8 cellular contexts compared by ENCODE assay signal in the genomic region with DNA sequence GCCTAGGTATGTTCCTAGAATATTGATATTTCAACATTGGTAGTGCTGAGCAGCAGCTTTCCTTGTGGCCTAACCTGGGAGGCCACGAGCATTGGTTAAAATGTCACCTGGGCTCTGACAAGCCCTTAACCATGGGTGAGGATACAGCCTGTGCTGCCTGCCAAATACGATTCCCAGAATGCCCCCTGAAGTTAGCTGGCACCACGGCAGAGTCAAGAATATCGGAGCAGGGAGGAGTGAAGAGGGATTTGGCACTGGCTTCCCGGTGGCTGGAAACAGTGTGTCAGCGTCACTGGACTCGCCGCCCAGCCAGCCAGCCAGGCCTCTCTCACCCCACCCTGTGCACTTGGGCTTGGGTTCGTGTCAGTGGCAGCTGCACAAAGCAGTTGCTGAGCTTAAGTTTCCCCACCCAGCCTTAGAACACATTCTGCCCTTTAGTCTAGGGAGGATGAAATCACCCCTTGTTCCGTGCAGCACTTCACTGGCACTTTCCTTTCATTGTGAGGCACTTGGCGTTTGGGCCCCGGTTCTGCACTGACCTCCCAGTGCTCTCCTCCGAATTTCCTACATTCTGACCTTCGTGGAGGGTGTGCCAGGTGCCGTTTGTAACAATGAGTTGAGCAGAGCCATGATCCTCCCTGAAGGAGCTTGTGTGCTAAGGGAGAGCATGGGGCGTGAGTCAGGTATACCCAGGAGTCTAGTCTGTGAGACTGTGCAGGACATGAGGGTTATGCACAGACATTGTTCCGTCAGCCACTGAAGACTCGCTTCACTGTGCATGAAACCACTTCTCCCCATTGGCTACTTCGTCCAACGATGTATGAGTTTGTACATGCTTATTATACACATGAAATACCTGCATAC.
DNase-seq lines count a peak whose midpoint lies in the region; ATAC-seq and TF ChIP-seq lines count a peak whose summit lies in the region.

No MANE protein-coding gene starts in this region.

- dilution Hi-C loops in mammary epithelial cell (cut with HindIII; ENCODE audit: low sequenced_read_pairs): no loop called here

- DNase-seq in LHCN-M2 (ENCODE audit: low read depth): peak; percentile 87
- no peak for DNase-seq in mammary epithelial cell
- DNase-seq in lower lobe of right lung: peak; percentile 72
- no peak for DNase-seq in HFFc6
- DNase-seq in H4 (ENCODE audit: low spot score): no peak

- peak overlapping the region; percentile 17 for H2AFZ ChIP-seq in mammary epithelial cell (ENCODE audit: low read depth, low read length)

- H3K4me1 ChIP-seq in mammary epithelial cell (ENCODE audit: insufficient read depth, low read length) (peaks cover 51% of the 10 kb centered on the region), lower lobe of right lung (peaks cover 60% of the 10 kb centered on the region), stomach smooth muscle (ENCODE audit: control insufficient read depth, insufficient read depth, low read length) (peaks cover 43% of the 10 kb centered on the region)

- BruUV-seq in mammary epithelial cell (replicated peaks; lab: Mats Ljungman, UMichigan): no TSS peak

- CTCF ChIA-PET in mammary epithelial cell (lab: Charles Lee; ENCODE audit: low non-redundant PET): no interaction called here

- H3K27ac Mint-ChIP-seq in HFFc6: no peak overlapping the region

- H3K27me3 Mint-ChIP-seq in HFFc6 (ENCODE audit: insufficient read depth): no peaks in the 10 kb centered on the region; the same call in 1 of the 2 replicates

- no peak overlapping the region for H3K4me3 Mint-ChIP-seq in HFFc6

- H3K9ac ChIP-seq in mammary epithelial cell (ENCODE audit: insufficient read depth, low read length) (no peak overlapping the region), stomach smooth muscle (ENCODE audit: low read length in 2 of 2) (peak overlapping the region in 1 of 2 donors; percentile 58)

- peaks cover 42% of the 10 kb centered on the region for H3K4me1 Mint-ChIP-seq in HFFc6 (ENCODE audit: low read depth)

- no peaks in the 10 kb centered on the region for H4K20me1 ChIP-seq in mammary epithelial cell (ENCODE audit: insufficient read depth, low read length)

- in situ Hi-C loops in mammary epithelial cell (cut with MboI; ENCODE audit: low sequenced_read_pairs in 2 of 2): no loop called here

- H3K9me3 ChIP-seq in mammary epithelial cell (replicated peaks; ENCODE audit: insufficient read depth, low read length): no peaks in the 10 kb centered on the region
- no peaks in the 10 kb centered on the region for H3K9me3 ChIP-seq in lower lobe of right lung
- H3K9me3 ChIP-seq in stomach smooth muscle (ENCODE audit: control insufficient read depth in 2 of 2, low read length in 2 of 2): no peaks in the 10 kb centered on the region

- H3K27ac ChIP-seq in mammary epithelial cell (ENCODE audit: insufficient read depth, low read depth, low read length) (no peak overlapping the region), lower lobe of right lung (peak overlapping the region; percentile 75), stomach smooth muscle (ENCODE audit: low read length) (peak overlapping the region; percentile 71)

- 64% methylated on average over 18 of the region's 20 CpGs for WGBS in mammary epithelial cell (ENCODE audit: low coverage, missing lambda C conversion rate)

- intact Hi-C loops in mammary epithelial cell (cut with micrococcal nuclease) (loop anchor here (5.0 kb wide), 1 partner anchor 201 kb away; no protein-coding TSS in a partner anchor), lower lobe of right lung (cut with DNase I) (no loop called here)

- H3K79me2 ChIP-seq in mammary epithelial cell (ENCODE audit: insufficient read depth, low read length): no peaks in the 10 kb centered on the region

- H3K27me3 ChIP-seq in mammary epithelial cell (ENCODE audit: insufficient read depth, low read length): no peaks in the 10 kb centered on the region
- H3K27me3 ChIP-seq in lower lobe of right lung (ENCODE audit: low read depth): no peaks in the 10 kb centered on the region
- no peaks in the 10 kb centered on the region for H3K27me3 ChIP-seq in stomach smooth muscle (ENCODE audit: control insufficient read depth in 1 of 2, insufficient read depth in 2 of 2, low read length in 2 of 2)

- peak overlapping the region; percentile 21 for H3K4me2 ChIP-seq in mammary epithelial cell (ENCODE audit: insufficient read depth, low read depth, low read length)

- H3K36me3 ChIP-seq in mammary epithelial cell (ENCODE audit: insufficient read depth, low read length) (no peaks in the 10 kb centered on the region), lower lobe of right lung (peaks cover 7% of the 10 kb centered on the region), stomach smooth muscle (ENCODE audit: control insufficient read depth in 2 of 2, insufficient read depth in 2 of 2, low read length in 2 of 2) (peaks cover 0 to 2% of the 10 kb centered on the region in 2 donors)

- ATAC-seq in lower lobe of right lung: peak; percentile 67 to 68
- no peak for ATAC-seq in HG02571 (IDR thresholded peaks at IDR 0.05; ENCODE audit: unreplicated experiment)
- no peak for ATAC-seq in GM21423 (IDR thresholded peaks at IDR 0.05; ENCODE audit: unreplicated experiment)

- H3K4me3 ChIP-seq in mammary epithelial cell (replicated peaks in 1 of 3; ENCODE audit: insufficient read depth in 1 of 3, low read depth in 2 of 3, low read length in 3 of 3): no peak overlapping the region
- no peak overlapping the region for H3K4me3 ChIP-seq in lower lobe of right lung
- peak overlapping the region in 1 of 2 donors; percentile 47 for H3K4me3 ChIP-seq in stomach smooth muscle (ENCODE audit: low read length in 2 of 2)

- no peaks in the 10 kb centered on the region; the same call in 1 of the 2 replicates for H3K9me3 Mint-ChIP-seq in HFFc6

- TF ChIP-seq CTCF in mammary epithelial cell (conservative IDR thresholded peaks at IDR 0.05 in 1 of 2, IDR thresholded peaks at IDR 0.05 in 1 of 2; ENCODE audit: extremely low read depth in 1 of 2, insufficient read depth in 1 of 2, low read depth in 1 of 2, low read length in 2 of 2) (no peak), lower lobe of right lung (IDR thresholded peaks at IDR 0.05) (no peak), HFFc6 (IDR thresholded peaks at IDR 0.05) (no peak)

- H3K36me3 Mint-ChIP-seq in HFFc6 (ENCODE audit: low read depth): peaks cover 9% of the 10 kb centered on the region; the same call in 1 of the 2 replicates

Comparison
In these comparisons a context has a peak if more than half of its experiments do, and no peak if none do; other contexts are left out.
1. DNase-seq: peak in LHCN-M2 (single experiment) and lower lobe of right lung (single experiment); none in mammary epithelial cell (single experiment), HFFc6 (single experiment) and H4 (single experiment).
2. ATAC-seq: peak in lower lobe of right lung (2 of 2); none in HG02571 (single experiment) and GM21423 (single experiment).